Comparison of ENCODE assay signal across 15 cellular contexts in genomic region chr9:72857632-72858011, GRCh38.
A peak's percentile ranks its signal among the peaks of the same experiment; 100 is the strongest.
DNase-seq lines count a peak whose midpoint lies in the region; ATAC-seq and TF ChIP-seq lines count a peak whose summit lies in the region.
"Had no signal": no experiment of that assay in that cellular context is flagged by ENCODE, and none has a peak within 500 bp of the region (broad histone marks: within the 10 kb centered on the region; RNA-seq: fewer than 3 reads in every experiment).

No MANE protein-coding gene starts in this region.

- H3K27ac Mint-ChIP-seq in HFFc6: peak overlapping the region; percentile 86
- H3K27ac Mint-ChIP-seq: effector memory CD8-positive, alpha-beta T cell had no signal

- TF ChIP-seq POLR2A in adrenal gland (IDR thresholded peaks at IDR 0.05) (no peak), right lobe of liver (IDR thresholded peaks at IDR 0.05) (no peak), testis (IDR thresholded peaks at IDR 0.05) (no peak), gastroesophageal sphincter (IDR thresholded peaks at IDR 0.05) (no peak)

- peak; percentile 36 to 52 (median 40) for ATAC-seq in right lobe of liver
- no peak for ATAC-seq in GM21786 (IDR thresholded peaks at IDR 0.05; ENCODE audit: unreplicated experiment)
- no peak for ATAC-seq in gastroesophageal sphincter
- ATAC-seq in GM21619 (IDR thresholded peaks at IDR 0.05; ENCODE audit: unreplicated experiment): no peak
- ATAC-seq: effector memory CD8-positive, alpha-beta T cell had no signal

- H3K9me3 ChIP-seq in adrenal gland (replicated peaks in 1 of 3) (peaks cover 0 to 6% (median 0%) of the 10 kb centered on the region in 3 donors), right lobe of liver (no peaks in the 10 kb centered on the region), testis (no peaks in the 10 kb centered on the region), gastroesophageal sphincter (no peaks in the 10 kb centered on the region)
- H3K9me3 ChIP-seq: heart right ventricle, psoas muscle had no signal

- no peaks in the 10 kb centered on the region for H3K36me3 ChIP-seq in adrenal gland (replicated peaks in 1 of 2)
- H3K36me3 ChIP-seq in right lobe of liver: no peaks in the 10 kb centered on the region
- H3K36me3 ChIP-seq in testis (ENCODE audit: low read depth, missing control alignments): no peaks in the 10 kb centered on the region
- H3K36me3 ChIP-seq in gastroesophageal sphincter: no peaks in the 10 kb centered on the region
- H3K36me3 ChIP-seq: heart right ventricle had no signal

- no peak for TF ChIP-seq EP300 in gastroesophageal sphincter (IDR thresholded peaks at IDR 0.05)

- no peaks in the 10 kb centered on the region; the same call in 1 of the 2 replicates for H3K36me3 Mint-ChIP-seq in HFFc6 (ENCODE audit: low read depth)

- H3K4me1 ChIP-seq in adrenal gland (replicated peaks in 1 of 2) (peaks cover 15 to 26% of the 10 kb centered on the region in 2 donors), right lobe of liver (peaks cover 0 to 30% (median 8%) of the 10 kb centered on the region in 4 donors), testis (peaks cover 26% of the 10 kb centered on the region), gastroesophageal sphincter (peaks cover 2 to 19% (median 4%) of the 10 kb centered on the region in 3 donors)

- intact Hi-C loops in adrenal gland (cut with DNase I) (loop anchor here (2.0 to 10.0 kb wide), 2 partner anchors 165 to 227 kb away; no protein-coding TSS in a partner anchor), right lobe of liver (cut with DNase I) (no loop called here), testis (cut with DNase I; ENCODE audit: low total_unique reads) (no loop called here)

- H3K4me3 ChIP-seq in adrenal gland: peak overlapping the region in 1 of 4 donors; percentile 25
- no peak overlapping the region for H3K4me3 ChIP-seq in right lobe of liver
- H3K4me3 ChIP-seq in testis: no peak overlapping the region
- no peak overlapping the region for H3K4me3 ChIP-seq in gastroesophageal sphincter
- H3K4me3 ChIP-seq: heart right ventricle, psoas muscle had no signal

- H3K4me3 Mint-ChIP-seq in HFFc6: peak overlapping the region; percentile 19
- H3K4me3 Mint-ChIP-seq: effector memory CD8-positive, alpha-beta T cell; nephron progenitor cell had no signal

- TF ChIP-seq CTCF in HFFc6 (IDR thresholded peaks at IDR 0.05) (no peak), adrenal gland (IDR thresholded peaks at IDR 0.05) (no peak), right lobe of liver (IDR thresholded peaks at IDR 0.05) (no peak), testis (IDR thresholded peaks at IDR 0.05) (no peak), gastroesophageal sphincter (IDR thresholded peaks at IDR 0.05) (no peak)

- 86 to 98% (median 93%) methylated on average over 2 of the region's 2 CpGs for WGBS in adrenal gland, 4 donors
- 86% methylated on average over 2 of the region's 2 CpGs for WGBS in right lobe of liver (ENCODE audit: insufficient coverage, low coverage, low lambda C conversion rate, missing lambda C conversion rate)
- 72 to 77% methylated on average over 2 of the region's 2 CpGs for WGBS in testis, 2 donors
- WGBS in gastroesophageal sphincter (ENCODE audit: low coverage in 1 of 2), 2 donors: 87 to 94% methylated on average over 2 of the region's 2 CpGs

- H3K27me3 ChIP-seq in adrenal gland (no peaks in the 10 kb centered on the region), right lobe of liver (no peaks in the 10 kb centered on the region), testis (no peaks in the 10 kb centered on the region), gastroesophageal sphincter (no peaks in the 10 kb centered on the region)
- H3K27me3 ChIP-seq: heart right ventricle had no signal

- peaks cover 4% of the 10 kb centered on the region; the same call in 1 of the 2 replicates for H3K27me3 Mint-ChIP-seq in HFFc6 (ENCODE audit: insufficient read depth)

- no peak for DNase-seq in HFFc6
- no peak for DNase-seq in adrenal gland
- DNase-seq in right lobe of liver: no peak
- no peak for DNase-seq in testis
- DNase-seq in NCI-H2171 treated with DMSO at 0.1 percent for 48 hours (lab: John Stamatoyannopoulos, UW): no peak
- DNase-seq: cerebellar nuclear complex; effector memory CD8-positive, alpha-beta T cell; stimulated activated CD4-positive, alpha-beta T cell treated with anti-CD3 and anti-CD28 coated beads, Interleukin-12 subunit alpha, Interleukin-12 subunit beta, amount 100 ng/mL, for 4 hours; T-helper 1 cell had no signal

- H3K27ac ChIP-seq in adrenal gland (peak overlapping the region in 4 of 5 donors; percentile 53 to 82 (median 78)), right lobe of liver (peak overlapping the region; percentile 64 to 92 (median 83)), testis (peak overlapping the region; percentile 31 to 85), gastroesophageal sphincter (peak overlapping the region in 1 of 4 donors; percentile 7)
- H3K27ac ChIP-seq: psoas muscle had no signal

- H3K4me1 Mint-ChIP-seq in HFFc6 (ENCODE audit: low read depth): peaks cover 30% of the 10 kb centered on the region

- H3K9me3 Mint-ChIP-seq in HFFc6: no peaks in the 10 kb centered on the region
- H3K9me3 Mint-ChIP-seq: effector memory CD8-positive, alpha-beta T cell; nephron progenitor cell had no signal

Comparison
In these comparisons a context has a peak if more than half of its experiments do, and no peak if none do; other contexts are left out.
1. ATAC-seq: peak in right lobe of liver (4 of 4); none in GM21786 (single experiment), gastroesophageal sphincter (single experiment) and GM21619 (single experiment).
2. intact Hi-C loops: an anchor here in adrenal gland (2.0 to 10.0 kb wide); none called in right lobe of liver and testis.